Comparison of ENCODE assay signal across 12 cellular contexts in genomic region chr9:9753266-9753665, GRCh38.
"Had no signal": no experiment of that assay in that cellular context is flagged by ENCODE, and none has a peak within 500 bp of the region (broad histone marks: within the 10 kb centered on the region; RNA-seq: fewer than 3 reads in every experiment).

No MANE protein-coding gene starts in this region.

- H3K4me1 Mint-ChIP-seq: activated B cell treated with CpG ODN at 0.5 μM for 24 hours; activated CD4-positive, alpha-beta T cell treated with anti-CD3 and anti-CD28 coated beads, Interleukin-2, amount 10 ng/mL, durations not matched to agents 7 days and 5 days had no signal

- H3K27ac Mint-ChIP-seq: activated B cell treated with CpG ODN at 0.5 μM for 24 hours; activated CD4-positive, alpha-beta T cell treated with anti-CD3 and anti-CD28 coated beads, Interleukin-2, amount 10 ng/mL, durations not matched to agents 7 days and 5 days; stimulated activated naive CD8-positive, alpha-beta T cell treated with anti-CD3 and anti-CD28 coated beads, Interleukin-15, Interleukin-2, amounts not matched to agents 100 ng/mL and 50 ng/mL, for 24 hours had no signal

- H3K9me3 Mint-ChIP-seq: activated B cell treated with CpG ODN at 0.5 μM for 24 hours; activated CD4-positive, alpha-beta T cell treated with anti-CD3 and anti-CD28 coated beads, Interleukin-2, amount 10 ng/mL, durations not matched to agents 7 days and 5 days; stimulated activated naive CD8-positive, alpha-beta T cell treated with anti-CD3 and anti-CD28 coated beads, Interleukin-15, Interleukin-2, amounts not matched to agents 100 ng/mL and 50 ng/mL, for 24 hours had no signal

- ATAC-seq: left ventricle myocardium superior had no signal

- H3K27me3 Mint-ChIP-seq: activated CD4-positive, alpha-beta T cell treated with anti-CD3 and anti-CD28 coated beads, Interleukin-2, amount 10 ng/mL, durations not matched to agents 7 days and 5 days; stimulated activated naive CD8-positive, alpha-beta T cell treated with anti-CD3 and anti-CD28 coated beads, Interleukin-15, Interleukin-2, amounts not matched to agents 100 ng/mL and 50 ng/mL, for 24 hours had no signal

- DNase-seq: activated B cell treated with CpG ODN at 0.5 μM for 24 hours; activated CD4-positive, alpha-beta T cell treated with anti-CD3 and anti-CD28 coated beads, Interleukin-2, amount 10 ng/mL, durations not matched to agents 7 days and 5 days; activated CD8-positive, alpha-beta memory T cell treated with anti-CD3 and anti-CD28 coated beads for 24 hours; activated naive CD4-positive, alpha-beta T cell treated with anti-CD3 and anti-CD28 coated beads, Interleukin-2, amount 50 U/mL, for 16 hours; central memory CD4-positive, alpha-beta T cell; effector CD4-positive, alpha-beta T cell; heart right ventricle; left ventricle myocardium superior; mesendoderm; stimulated activated CD4-positive, alpha-beta T cell treated with anti-CD3 and anti-CD28 coated beads, Interleukin-15, amount 100 ng/mL, for 24 hours; stimulated activated CD4-positive, alpha-beta T cell treated with anti-CD3 and anti-CD28 coated beads, Interleukin-4, amount 100 ng/mL, for 24 hours had no signal

- H3K4me3 Mint-ChIP-seq: activated B cell treated with CpG ODN at 0.5 μM for 24 hours; activated CD4-positive, alpha-beta T cell treated with anti-CD3 and anti-CD28 coated beads, Interleukin-2, amount 10 ng/mL, durations not matched to agents 7 days and 5 days; stimulated activated naive CD8-positive, alpha-beta T cell treated with anti-CD3 and anti-CD28 coated beads, Interleukin-15, Interleukin-2, amounts not matched to agents 100 ng/mL and 50 ng/mL, for 24 hours had no signal
